ENCODE assay signal across 11 cellular contexts in the genomic region with DNA sequence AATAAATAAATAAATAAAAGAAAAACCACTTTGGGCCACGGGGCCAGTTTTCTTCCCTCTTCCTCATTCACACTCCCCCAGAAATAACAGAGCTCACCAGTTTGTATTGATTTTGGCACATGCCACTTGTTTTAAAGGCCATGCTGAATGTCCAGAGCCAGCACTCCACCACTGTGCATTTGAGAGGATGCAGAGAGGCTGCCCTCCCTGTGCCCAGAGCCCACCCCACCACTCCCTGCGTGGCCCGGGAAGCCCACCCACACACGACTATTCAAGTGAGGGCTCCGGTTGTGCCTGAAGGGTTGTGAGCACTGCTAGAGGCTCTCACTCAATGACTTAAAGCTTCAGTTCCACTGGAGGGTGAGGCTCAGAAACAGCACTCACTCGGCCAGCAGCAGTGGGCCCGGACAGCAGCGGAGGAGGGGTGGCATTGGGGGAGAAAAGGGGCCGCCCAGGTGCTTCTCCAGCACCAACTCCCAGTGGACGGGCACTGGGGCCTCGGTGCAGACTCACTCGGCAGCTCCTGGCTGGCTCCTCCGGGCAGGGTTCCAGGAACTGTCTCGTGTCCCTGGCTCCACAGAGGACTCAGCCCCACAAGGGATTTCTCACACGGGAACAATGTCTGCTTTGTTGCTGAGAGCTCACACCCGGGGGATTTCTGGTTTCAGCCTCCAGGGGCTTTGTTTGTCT.
DNase-seq lines count a peak whose midpoint lies in the region; ATAC-seq lines count a peak whose summit lies in the region.
"Had no signal": no experiment of that assay in that cellular context is flagged by ENCODE, and none has a peak within 500 bp of the region (broad histone marks: within the 10 kb centered on the region; RNA-seq: fewer than 3 reads in every experiment).

No MANE protein-coding gene starts in this region.

- DNase-seq in DMS79 treated with DMSO at 0.1 percent for 48 hours (lab: John Stamatoyannopoulos, UW) (peak; percentile 98), amygdala (lab: John Stamatoyannopoulos, UW) (peak in 55 of 56 donors; percentile 41 to 95 (median 85)), hepatic stellate cell (ENCODE audit: low spot score) (peak; percentile 74), sciatic nerve (ENCODE audit: low spot score) (peak; percentile 73), NCI-H187 (lab: John Stamatoyannopoulos, UW) (no peak), activated gamma-delta T cell treated with Interleukin-2 at 50 U/mL for 16 hours (no peak)
- no peak for DNase-seq in activated CD8-positive, alpha-beta T cell treated with anti-CD3 and anti-CD28 coated beads, Interleukin-2, amount 10 ng/mL, durations not matched to agents 7 days and 5 days
- DNase-seq: Caco-2, NCI-H2081, SK-N-SH had no signal

- H3K9me3 Mint-ChIP-seq in activated CD8-positive, alpha-beta T cell treated with anti-CD3 and anti-CD28 coated beads, Interleukin-2, amount 10 ng/mL, durations not matched to agents 7 days and 5 days (ENCODE audit: insufficient read depth): no peaks in the 10 kb centered on the region

- H3K36me3 Mint-ChIP-seq in activated CD8-positive, alpha-beta T cell treated with anti-CD3 and anti-CD28 coated beads, Interleukin-2, amount 10 ng/mL, durations not matched to agents 7 days and 5 days (ENCODE audit: low read depth): no peaks in the 10 kb centered on the region

- CTCF ChIA-PET in activated CD8-positive, alpha-beta T cell treated with anti-CD3 and anti-CD28 coated beads, Interleukin-2, amount 10 ng/mL, durations not matched to agents 7 days and 5 days (lab: Charles Lee): no interaction called here

- ATAC-seq in sciatic nerve (peak; percentile 67), GM19395 (IDR thresholded peaks at IDR 0.05; ENCODE audit: unreplicated experiment) (no peak)
- no peak for ATAC-seq in activated CD8-positive, alpha-beta T cell treated with anti-CD3 and anti-CD28 coated beads, Interleukin-2, amount 10 ng/mL, durations not matched to agents 7 days and 5 days

- POLR2A ChIA-PET in activated CD8-positive, alpha-beta T cell treated with anti-CD3 and anti-CD28 coated beads, Interleukin-2, amount 10 ng/mL, durations not matched to agents 7 days and 5 days (lab: Charles Lee): no interaction called here

- H3K27ac Mint-ChIP-seq in activated CD8-positive, alpha-beta T cell treated with anti-CD3 and anti-CD28 coated beads, Interleukin-2, amount 10 ng/mL, durations not matched to agents 7 days and 5 days: no peak overlapping the region

- no peaks in the 10 kb centered on the region for H3K27me3 Mint-ChIP-seq in activated CD8-positive, alpha-beta T cell treated with anti-CD3 and anti-CD28 coated beads, Interleukin-2, amount 10 ng/mL, durations not matched to agents 7 days and 5 days (ENCODE audit: low read depth)

- H3K4me3 Mint-ChIP-seq in activated CD8-positive, alpha-beta T cell treated with anti-CD3 and anti-CD28 coated beads, Interleukin-2, amount 10 ng/mL, durations not matched to agents 7 days and 5 days: no peak overlapping the region

- no peaks in the 10 kb centered on the region for H3K4me1 Mint-ChIP-seq in activated CD8-positive, alpha-beta T cell treated with anti-CD3 and anti-CD28 coated beads, Interleukin-2, amount 10 ng/mL, durations not matched to agents 7 days and 5 days (ENCODE audit: low read depth)

- intact Hi-C loops in sciatic nerve (cut with DNase I): no loop called here

Comparison
In these comparisons a context has a peak if more than half of its experiments do, and no peak if none do; other contexts are left out.
1. DNase-seq: peak in DMS79 treated with DMSO at 0.1 percent for 48 hours (single experiment), amygdala (55 of 56), hepatic stellate cell (single experiment) and sciatic nerve (single experiment); none in NCI-H187 (0 of 2), activated gamma-delta T cell treated with Interleukin-2 at 50 U/mL for 16 hours (single experiment) and activated CD8-positive, alpha-beta T cell treated with anti-CD3 and anti-CD28 coated beads, Interleukin-2, amount 10 ng/mL, durations not matched to agents 7 days and 5 days (single experiment).